ENCODE assay signal across 25 cellular contexts in genomic region chr6:27415898-27416297, GRCh38.
"Had no signal": no experiment of that assay in that cellular context is flagged by ENCODE, and none has a peak within 500 bp of the region (broad histone marks: within the 10 kb centered on the region; RNA-seq: fewer than 3 reads in every experiment).

No MANE protein-coding gene starts in this region.

- H3K4me3 ChIP-seq: adrenal gland, body of pancreas, colonic mucosa, gastrocnemius medialis had no signal

- H3K4me1 ChIP-seq: adrenal gland, body of pancreas, colonic mucosa, foreskin keratinocyte, gastrocnemius medialis had no signal

- H3K27ac ChIP-seq: adrenal gland, body of pancreas, colonic mucosa, foreskin keratinocyte, gastrocnemius medialis had no signal

- DNase-seq: activated CD4-positive, alpha-beta memory T cell treated with anti-CD3 and anti-CD28 coated beads for 36 hours; activated CD4-positive, alpha-beta T cell treated with anti-CD3 and anti-CD28 coated beads for 36 hours; activated CD4-positive, alpha-beta T cell treated with anti-CD3 and anti-CD28 coated beads, Interleukin-2, amount 10 ng/mL, durations not matched to agents 24 days and 14 days; activated CD4-positive, CD25-positive, alpha-beta regulatory T cell; activated CD4-positive, CD25-positive, alpha-beta regulatory T cell treated with anti-CD3 and anti-CD28 coated beads, Interleukin-2, amount 50 U/mL, for 72 hours; activated CD8-positive, alpha-beta memory T cell treated with anti-CD3 and anti-CD28 coated beads, Interleukin-2, amount 10 ng/mL, durations not matched to agents 7 days and 5 days; activated CD8-positive, alpha-beta memory T cell treated with anti-CD3 and anti-CD28 coated beads, Interleukin-2, amount 50 U/mL, for 4 hours; activated CD8-positive, alpha-beta T cell treated with anti-CD3 and anti-CD28 coated beads, Interleukin-2, amount 10 ng/mL, durations not matched to agents 7 days and 5 days; activated effector memory CD4-positive, alpha-beta T cell treated with anti-CD3 and anti-CD28 coated beads, Interleukin-2, amount 50 U/mL, for 16 hours; activated naive CD4-positive, alpha-beta T cell treated with anti-CD3 and anti-CD28 coated beads for 36 hours; activated naive CD8-positive, alpha-beta T cell treated with anti-CD3 and anti-CD28 coated beads for 36 hours; activated naive CD8-positive, alpha-beta T cell treated with anti-CD3 and anti-CD28 coated beads, Interleukin-2, amount 50 U/mL, for 24 hours; activated T-cell treated with anti-CD3 and anti-CD28 coated beads, Interleukin-2, amount 50 U/mL, for 1 hour; activated T-cell treated with anti-CD3 and anti-CD28 coated beads, Interleukin-2, amount 50 U/mL, for 48 hours; adrenal gland; amygdala; aorta; body of pancreas; caudate nucleus; colonic mucosa; effector CD8-positive, alpha-beta T cell; foreskin keratinocyte; gastrocnemius medialis; head of caudate nucleus; T-helper 2 cell had no signal

- H3K9me3 ChIP-seq: adrenal gland, body of pancreas, colonic mucosa, gastrocnemius medialis had no signal

- H3K36me3 ChIP-seq: adrenal gland, colonic mucosa, gastrocnemius medialis had no signal

- H3K27me3 ChIP-seq: adrenal gland, body of pancreas, colonic mucosa, foreskin keratinocyte, gastrocnemius medialis had no signal
